ENCODE assay signal across 13 cellular contexts in genomic region chr10:24784061-24784460, GRCh38.
DNase-seq lines count a peak whose midpoint lies in the region; ATAC-seq and TF ChIP-seq lines count a peak whose summit lies in the region.
"Had no signal": no experiment of that assay in that cellular context is flagged by ENCODE, and none has a peak within 500 bp of the region (broad histone marks: within the 10 kb centered on the region; RNA-seq: fewer than 3 reads in every experiment).

No MANE protein-coding gene starts in this region.

- H3K27ac ChIP-seq in cingulate gyrus (ENCODE audit: low read depth, low read length) (peak overlapping the region; percentile 95), substantia nigra (ENCODE audit: low read depth, low read length, poor library complexity, severe bottlenecking) (peak overlapping the region; percentile 88), adrenal gland (no peak overlapping the region)

- DNase-seq in SK-MEL-5 (ENCODE audit: low read depth, low spot score) = peak; percentile 90
- peak; percentile 85 for DNase-seq in inferior parietal cortex (ENCODE audit: extremely low spot score)
- DNase-seq in substantia nigra (lab: John Stamatoyannopoulos, UW) = peak; percentile 40 to 95 (median 78)
- no peak for DNase-seq in NCI-H1417 (lab: John Stamatoyannopoulos, UW)
- no peak for DNase-seq in adrenal gland
- no peak for DNase-seq in nephron progenitor cell
- DNase-seq: NCI-H1048, NCI-H345, NCI-H526 treated with DMSO at 0.1 percent for 48 hours, PC-3 had no signal

- H3K27me3 ChIP-seq in adrenal gland = no peaks in the 10 kb centered on the region

- H3K36me3 ChIP-seq in adrenal gland (replicated peaks in 1 of 2) = no peaks in the 10 kb centered on the region

- intact Hi-C loops in adrenal gland (cut with DNase I) = no loop called here

- no peaks in the 10 kb centered on the region for H3K4me1 Mint-ChIP-seq in nephron progenitor cell

- peaks cover 4% of the 10 kb centered on the region for H3K27me3 Mint-ChIP-seq in nephron progenitor cell (ENCODE audit: low read depth, poor library complexity)

- no peaks in the 10 kb centered on the region for H3K9me3 Mint-ChIP-seq in nephron progenitor cell

- no peaks in the 10 kb centered on the region for H3K9me3 ChIP-seq in adrenal gland (replicated peaks in 1 of 3)

- 84 to 92% (median 87%) methylated on average over 12 of the region's 12 CpGs for WGBS in adrenal gland, 4 donors

- no peak for TF ChIP-seq POLR2A in adrenal gland (IDR thresholded peaks at IDR 0.05)

- H3K27ac Mint-ChIP-seq in nephron progenitor cell = no peak overlapping the region

- in situ Hi-C loops in SK-MEL-5 (cut with HindIII; ENCODE audit: low pct_unique_long_range_greater_than_20kb, low sequenced_read_pairs) = no loop called here

- no peak overlapping the region for H3K4me3 ChIP-seq in adrenal gland
- H3K4me3 ChIP-seq: GM12878 had no signal

- no peak for ATAC-seq in GM21390 (IDR thresholded peaks at IDR 0.05; ENCODE audit: unreplicated experiment)
- ATAC-seq: GM12878, PC-3 had no signal

- no peak overlapping the region for H3K4me3 Mint-ChIP-seq in nephron progenitor cell

- H3K4me1 ChIP-seq in adrenal gland (replicated peaks in 1 of 2) = no peaks in the 10 kb centered on the region

- H3K36me3 Mint-ChIP-seq in nephron progenitor cell (ENCODE audit: low read depth) = no peaks in the 10 kb centered on the region

- TF ChIP-seq CTCF in adrenal gland (IDR thresholded peaks at IDR 0.05) (no peak), nephron progenitor cell (IDR thresholded peaks at IDR 0.05) (no peak)

Comparison
In these comparisons a context has a peak if more than half of its experiments do, and no peak if none do; other contexts are left out.
1. DNase-seq: peak in SK-MEL-5 (single experiment), inferior parietal cortex (single experiment) and substantia nigra (49 of 49); none in NCI-H1417 (0 of 3), adrenal gland (0 of 7) and nephron progenitor cell (single experiment).
2. H3K27ac ChIP-seq: peak in cingulate gyrus (single experiment) and substantia nigra (single experiment); none in adrenal gland (0 of 5).